ENCODE assay signal across 18 cellular contexts in genomic region chr4:156837625-156838345, GRCh38.
"Had no signal": no experiment of that assay in that cellular context is flagged by ENCODE, and none has a peak within 500 bp of the region (broad histone marks: within the 10 kb centered on the region; RNA-seq: fewer than 3 reads in every experiment).

No MANE protein-coding gene starts in this region.

- H3K4me1 ChIP-seq: colonic mucosa, lower lobe of right lung had no signal

- H3K4me3 Mint-ChIP-seq: activated CD4-positive, alpha-beta T cell treated with anti-CD3 and anti-CD28 coated beads, Interleukin-2, amount 10 ng/mL, durations not matched to agents 24 days and 14 days; activated CD8-positive, alpha-beta T cell treated with anti-CD3 and anti-CD28 coated beads for 36 hours; activated naive CD8-positive, alpha-beta T cell treated with anti-CD3 and anti-CD28 coated beads for 36 hours; activated T-helper 17 cell treated with anti-CD3 and anti-CD28 coated beads, Interleukin-2, amount 50 U/mL, for 72 hours; brain; endodermal cell; natural killer cell treated with Interleukin-12 subunit alpha and Interleukin-12 subunit beta and Interleukin-15 and Interleukin-18, amount 100 ng/mL, for 72 hours; stimulated activated memory B cell treated with anti-CD40 and anti-IgM and Interleukin-4, amounts not matched to agents 10 μg/mL and 1 μg/mL and 100 μg/mL, for 72 hours; T-helper 1 cell treated with Interleukin-12 subunit alpha and Interleukin-12 subunit beta and Interleukin-4 antibody, amounts not matched to agents 30 μg/mL and 1 μg/mL, for 36 hours had no signal

- H3K4me1 Mint-ChIP-seq: activated CD4-positive, alpha-beta T cell treated with anti-CD3 and anti-CD28 coated beads, Interleukin-2, amount 10 ng/mL, durations not matched to agents 24 days and 14 days; activated naive CD8-positive, alpha-beta T cell treated with anti-CD3 and anti-CD28 coated beads for 36 hours; activated T-helper 17 cell treated with anti-CD3 and anti-CD28 coated beads, Interleukin-2, amount 50 U/mL, for 72 hours; endodermal cell; stimulated activated memory B cell treated with anti-CD40 and anti-IgM and Interleukin-4, amounts not matched to agents 10 μg/mL and 1 μg/mL and 100 μg/mL, for 72 hours had no signal

- H3K9me3 ChIP-seq: colonic mucosa had no signal

- H3K9me3 Mint-ChIP-seq: activated CD4-positive, alpha-beta T cell treated with anti-CD3 and anti-CD28 coated beads, Interleukin-2, amount 10 ng/mL, durations not matched to agents 24 days and 14 days had no signal

- H3K9ac ChIP-seq: parathyroid adenoma had no signal

- H3K27me3 ChIP-seq: colonic mucosa had no signal

- DNase-seq: activated CD4-positive, alpha-beta T cell treated with anti-CD3 and anti-CD28 coated beads, Interleukin-2, amount 10 ng/mL, durations not matched to agents 24 days and 14 days; activated CD8-positive, alpha-beta T cell treated with anti-CD3 and anti-CD28 coated beads for 36 hours; activated naive CD4-positive, alpha-beta T cell; activated naive CD8-positive, alpha-beta T cell treated with anti-CD3 and anti-CD28 coated beads for 36 hours; activated T-cell treated with anti-CD3 and anti-CD28 coated beads, Interleukin-2, amount 50 U/mL, for 1 hour; amygdala; central memory CD4-positive, alpha-beta T cell; colonic mucosa; endodermal cell; lower lobe of right lung; small intestine; stimulated activated CD4-positive, alpha-beta T cell treated with anti-CD3 and anti-CD28 coated beads, Interleukin-4, amount 100 ng/mL, for 1 hour had no signal

- H2AFZ ChIP-seq: parathyroid adenoma had no signal

- H3K36me3 ChIP-seq: colonic mucosa, lower lobe of right lung had no signal

- ATAC-seq: activated CD8-positive, alpha-beta T cell treated with anti-CD3 and anti-CD28 coated beads for 36 hours; activated T-helper 17 cell treated with anti-CD3 and anti-CD28 coated beads, Interleukin-2, amount 50 U/mL, for 72 hours; lower lobe of right lung; natural killer cell treated with Interleukin-12 subunit alpha and Interleukin-12 subunit beta and Interleukin-15 and Interleukin-18, amount 100 ng/mL, for 72 hours; stimulated activated memory B cell treated with anti-CD40 and anti-IgM and Interleukin-4, amounts not matched to agents 10 μg/mL and 1 μg/mL and 100 μg/mL, for 72 hours had no signal

- H3K36me3 Mint-ChIP-seq: stimulated activated memory B cell treated with anti-CD40 and anti-IgM and Interleukin-4, amounts not matched to agents 10 μg/mL and 1 μg/mL and 100 μg/mL, for 72 hours had no signal

- H3K4me3 ChIP-seq: colonic mucosa, lower lobe of right lung had no signal

- H3K27me3 Mint-ChIP-seq: activated CD4-positive, alpha-beta T cell treated with anti-CD3 and anti-CD28 coated beads, Interleukin-2, amount 10 ng/mL, durations not matched to agents 24 days and 14 days; activated CD8-positive, alpha-beta T cell treated with anti-CD3 and anti-CD28 coated beads for 36 hours; activated naive CD8-positive, alpha-beta T cell treated with anti-CD3 and anti-CD28 coated beads for 36 hours; activated T-helper 17 cell treated with anti-CD3 and anti-CD28 coated beads, Interleukin-2, amount 50 U/mL, for 72 hours; natural killer cell treated with Interleukin-12 subunit alpha and Interleukin-12 subunit beta and Interleukin-15 and Interleukin-18, amount 100 ng/mL, for 72 hours; stimulated activated memory B cell treated with anti-CD40 and anti-IgM and Interleukin-4, amounts not matched to agents 10 μg/mL and 1 μg/mL and 100 μg/mL, for 72 hours had no signal

- H3K27ac ChIP-seq: colonic mucosa, lower lobe of right lung, parathyroid adenoma had no signal

- FAIRE-seq: small intestine had no signal

- H3K27ac Mint-ChIP-seq: activated CD4-positive, alpha-beta T cell treated with anti-CD3 and anti-CD28 coated beads, Interleukin-2, amount 10 ng/mL, durations not matched to agents 24 days and 14 days; activated CD8-positive, alpha-beta T cell treated with anti-CD3 and anti-CD28 coated beads for 36 hours; activated naive CD8-positive, alpha-beta T cell treated with anti-CD3 and anti-CD28 coated beads for 36 hours; activated T-helper 17 cell treated with anti-CD3 and anti-CD28 coated beads, Interleukin-2, amount 50 U/mL, for 72 hours; brain; endodermal cell; natural killer cell treated with Interleukin-12 subunit alpha and Interleukin-12 subunit beta and Interleukin-15 and Interleukin-18, amount 100 ng/mL, for 72 hours; stimulated activated memory B cell treated with anti-CD40 and anti-IgM and Interleukin-4, amounts not matched to agents 10 μg/mL and 1 μg/mL and 100 μg/mL, for 72 hours; T-helper 1 cell treated with Interleukin-12 subunit alpha and Interleukin-12 subunit beta and Interleukin-4 antibody, amounts not matched to agents 30 μg/mL and 1 μg/mL, for 36 hours had no signal
